8 cellular contexts compared by ENCODE assay signal in genomic region chr17:8222630-8223355, GRCh38.
DNase-seq lines count a peak whose midpoint lies in the region; ATAC-seq lines count a peak whose summit lies in the region.

No MANE protein-coding gene starts in this region.

- peak; percentile 79 for DNase-seq in AG08396 (ENCODE audit: low spot score)
- DNase-seq in NCI-H446 treated with DMSO at 0.1 percent for 48 hours (lab: John Stamatoyannopoulos, UW): peak; percentile 76
- peak; percentile 87 to 90 for DNase-seq in activated CD4-positive, alpha-beta T cell treated with anti-CD3 and anti-CD28 coated beads for 4 hours
- peak; percentile 96 for DNase-seq in left kidney (ENCODE audit: low read depth, low spot score)
- DNase-seq in stimulated activated CD4-positive, alpha-beta T cell treated with anti-CD3 and anti-CD28 coated beads, Interleukin-1b, Interleukin-23, amount 100 ng/mL, for 4 hours (ENCODE audit: low read depth in 2 of 2): peak; percentile 89

- peak overlapping the region; percentile 96 for H3K27ac ChIP-seq in cingulate gyrus (ENCODE audit: low read depth, low read length)

- ATAC-seq in GM18909 (IDR thresholded peaks at IDR 0.05; ENCODE audit: poor library complexity, unreplicated experiment): peak; percentile 39
- ATAC-seq in HG03196 (IDR thresholded peaks at IDR 0.05; ENCODE audit: unreplicated experiment): peak; percentile 34

Comparison
In these comparisons a context has a peak if more than half of its experiments do, and no peak if none do; other contexts are left out.
1. Peak in every context shown above with its lines: DNase-seq, ATAC-seq and H3K27ac ChIP-seq.